Comparison of ENCODE assay signal across 18 cellular contexts in genomic region chr2:195407782-195408181, GRCh38.
DNase-seq lines count a peak whose midpoint lies in the region; ATAC-seq and TF ChIP-seq lines count a peak whose summit lies in the region.
"Had no signal": no experiment of that assay in that cellular context is flagged by ENCODE, and none has a peak within 500 bp of the region (broad histone marks: within the 10 kb centered on the region; RNA-seq: fewer than 3 reads in every experiment).

No MANE protein-coding gene starts in this region.

- TF ChIP-seq CTCF in HFFc6 (IDR thresholded peaks at IDR 0.05) = no peak
- TF ChIP-seq CTCF in fibroblast of the aortic adventitia (IDR thresholded peaks at IDR 0.05; ENCODE audit: insufficient read depth, low read length) = no peak

- peaks cover 53% of the 10 kb centered on the region for H3K4me1 Mint-ChIP-seq in HFFc6 (ENCODE audit: low read depth)
- H3K4me1 Mint-ChIP-seq in T-helper 17 cell = peaks cover 6% of the 10 kb centered on the region

- no peak for ATAC-seq in HG03095 (IDR thresholded peaks at IDR 0.05; ENCODE audit: unreplicated experiment)
- no peak for ATAC-seq in GM18867 (IDR thresholded peaks at IDR 0.05; ENCODE audit: unreplicated experiment)
- ATAC-seq in T-helper 17 cell = no peak
- ATAC-seq: natural killer cell treated with Interleukin-12 subunit alpha and Interleukin-12 subunit beta and Interleukin-15 and Interleukin-18, amount 100 ng/mL, for 72 hours; right cardiac atrium; stimulated activated naive B cell treated with anti-CD40 and anti-IgM and Interleukin-4, amounts not matched to agents 10 μg/mL and 1 μg/mL and 100 μg/mL, for 72 hours had no signal

- no peaks in the 10 kb centered on the region for H3K9me3 ChIP-seq in T-helper 17 cell (ENCODE audit: control insufficient read depth, low read length, poor library complexity, severe bottlenecking)
- H3K9me3 ChIP-seq: SJCRH30, vagina had no signal

- DNase-seq in AG20443 (ENCODE audit: low spot score) (peak; percentile 30), HFFc6 (peak; percentile 17), RPMI7951 (ENCODE audit: low read depth) (peak; percentile 58), fibroblast of the aortic adventitia (ENCODE audit: low read depth) (peak; percentile 23), NCI-H1930 (lab: John Stamatoyannopoulos, UW) (no peak), T-helper 17 cell (no peak)
- DNase-seq: effector memory CD4-positive, alpha-beta T cell; GOT3; NCI-H1092 treated with DMSO at 0.1 percent for 48 hours; NCI-H510A; right cardiac atrium; stimulated activated naive B cell treated with anti-CD40 and anti-IgM and Interleukin-4, amounts not matched to agents 10 μg/mL and 1 μg/mL and 100 μg/mL, for 72 hours had no signal

- H3K4me3 Mint-ChIP-seq in HFFc6 (no peak overlapping the region), T-helper 17 cell (no peak overlapping the region)
- H3K4me3 Mint-ChIP-seq: natural killer cell treated with Interleukin-12 subunit alpha and Interleukin-12 subunit beta and Interleukin-15 and Interleukin-18, amount 100 ng/mL, for 72 hours; stimulated activated naive B cell treated with anti-CD40 and anti-IgM and Interleukin-4, amounts not matched to agents 10 μg/mL and 1 μg/mL and 100 μg/mL, for 72 hours had no signal

- H3K27ac Mint-ChIP-seq in HFFc6 (no peak overlapping the region), T-helper 17 cell (no peak overlapping the region)
- H3K27ac Mint-ChIP-seq: natural killer cell treated with Interleukin-12 subunit alpha and Interleukin-12 subunit beta and Interleukin-15 and Interleukin-18, amount 100 ng/mL, for 72 hours; stimulated activated naive B cell treated with anti-CD40 and anti-IgM and Interleukin-4, amounts not matched to agents 10 μg/mL and 1 μg/mL and 100 μg/mL, for 72 hours had no signal

- peaks cover 4% of the 10 kb centered on the region for H3K9me3 Mint-ChIP-seq in HFFc6
- H3K9me3 Mint-ChIP-seq: natural killer cell treated with Interleukin-12 subunit alpha and Interleukin-12 subunit beta and Interleukin-15 and Interleukin-18, amount 100 ng/mL, for 72 hours; stimulated activated naive B cell treated with anti-CD40 and anti-IgM and Interleukin-4, amounts not matched to agents 10 μg/mL and 1 μg/mL and 100 μg/mL, for 72 hours had no signal

- peaks cover 4% of the 10 kb centered on the region for H3K36me3 Mint-ChIP-seq in HFFc6 (ENCODE audit: low read depth)
- no peaks in the 10 kb centered on the region for H3K36me3 Mint-ChIP-seq in T-helper 17 cell (ENCODE audit: low read depth)
- H3K36me3 Mint-ChIP-seq: natural killer cell treated with Interleukin-12 subunit alpha and Interleukin-12 subunit beta and Interleukin-15 and Interleukin-18, amount 100 ng/mL, for 72 hours; stimulated activated naive B cell treated with anti-CD40 and anti-IgM and Interleukin-4, amounts not matched to agents 10 μg/mL and 1 μg/mL and 100 μg/mL, for 72 hours had no signal

- H3K27me3 Mint-ChIP-seq in HFFc6 (ENCODE audit: insufficient read depth) (peaks cover 2% of the 10 kb centered on the region), T-helper 17 cell (no peaks in the 10 kb centered on the region)
- H3K27me3 Mint-ChIP-seq: natural killer cell treated with Interleukin-12 subunit alpha and Interleukin-12 subunit beta and Interleukin-15 and Interleukin-18, amount 100 ng/mL, for 72 hours; stimulated activated naive B cell treated with anti-CD40 and anti-IgM and Interleukin-4, amounts not matched to agents 10 μg/mL and 1 μg/mL and 100 μg/mL, for 72 hours had no signal

- H3K4me3 ChIP-seq in fibroblast of the aortic adventitia (ENCODE audit: low read depth, low read length) = no peak overlapping the region
- H3K4me3 ChIP-seq: hepatocyte, SJCRH30, vagina had no signal

Comparison
In these comparisons a context has a peak if more than half of its experiments do, and no peak if none do; other contexts are left out.
1. DNase-seq: peak in AG20443 (single experiment), HFFc6 (single experiment), RPMI7951 (single experiment) and fibroblast of the aortic adventitia (single experiment); none in NCI-H1930 (0 of 2) and T-helper 17 cell (0 of 3).